ENCODE assay signal across 26 cellular contexts in the genomic region with DNA sequence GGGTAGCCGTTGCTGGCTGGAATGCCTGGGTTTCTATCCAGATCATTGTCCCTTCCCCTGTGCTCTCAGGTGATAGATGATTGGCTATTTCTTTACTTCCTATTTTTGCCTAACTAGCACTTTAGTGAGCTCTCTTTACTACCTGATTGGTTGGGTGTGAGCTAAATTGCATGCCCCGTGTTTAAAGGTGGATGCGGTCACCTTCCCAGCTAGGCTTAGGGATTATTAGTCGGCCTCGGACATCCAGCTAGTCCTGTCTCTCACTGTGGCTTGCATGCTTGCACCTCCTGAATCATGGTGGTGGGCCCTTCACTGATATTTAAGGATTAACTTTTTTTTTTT. TPM values are rescaled to one million over a fixed set of nuclear protein-coding genes. Genes with fewer than 3 reads are reported as not detected.
DNase-seq lines count a peak whose midpoint lies in the region; ATAC-seq and TF ChIP-seq lines count a peak whose summit lies in the region.
"Had no signal": no experiment of that assay in that cellular context is flagged by ENCODE, and none has a peak within 500 bp of the region (broad histone marks: within the 10 kb centered on the region; RNA-seq: fewer than 3 reads in every experiment).

No MANE protein-coding gene starts in this region.

- peaks cover 21% of the 10 kb centered on the region for H3K36me3 Mint-ChIP-seq in Caco-2 (ENCODE audit: insufficient read depth, unreplicated experiment)
- H3K36me3 Mint-ChIP-seq in activated CD4-positive, alpha-beta T cell treated with anti-CD3 and anti-CD28 coated beads for 36 hours (ENCODE audit: low read depth): no peaks in the 10 kb centered on the region
- H3K36me3 Mint-ChIP-seq: CD8-positive, alpha-beta T cell had no signal

- H3K4me1 ChIP-seq in Caco-2: peaks cover 5% of the 10 kb centered on the region; the same call in 1 of the 2 replicates

- H3K4me3 Mint-ChIP-seq in Caco-2 (ENCODE audit: unreplicated experiment): no peak overlapping the region
- H3K4me3 Mint-ChIP-seq in activated CD4-positive, alpha-beta T cell treated with anti-CD3 and anti-CD28 coated beads for 36 hours: no peak overlapping the region
- H3K4me3 Mint-ChIP-seq: B cell; CD8-positive, alpha-beta T cell had no signal

- no peak overlapping the region for H3K4me3 ChIP-seq in Caco-2 (ENCODE audit: low read depth, low read length)
- H3K4me3 ChIP-seq: GM12878 had no signal

- H3K27me3 Mint-ChIP-seq in Caco-2 (ENCODE audit: insufficient read depth, unreplicated experiment): peaks cover 6% of the 10 kb centered on the region
- peaks cover 32% of the 10 kb centered on the region for H3K27me3 Mint-ChIP-seq in activated CD4-positive, alpha-beta T cell treated with anti-CD3 and anti-CD28 coated beads for 36 hours

- no peaks in the 10 kb centered on the region for H3K4me1 Mint-ChIP-seq in Caco-2 (ENCODE audit: low read depth, unreplicated experiment)
- H3K4me1 Mint-ChIP-seq in activated CD4-positive, alpha-beta T cell treated with anti-CD3 and anti-CD28 coated beads for 36 hours: peaks cover 3% of the 10 kb centered on the region
- H3K4me1 Mint-ChIP-seq: B cell had no signal

- peak overlapping the region; percentile 43 for H3K27ac Mint-ChIP-seq in Caco-2 (ENCODE audit: unreplicated experiment)
- H3K27ac Mint-ChIP-seq in activated CD4-positive, alpha-beta T cell treated with anti-CD3 and anti-CD28 coated beads for 36 hours: no peak overlapping the region
- H3K27ac Mint-ChIP-seq: B cell; CD8-positive, alpha-beta T cell had no signal

- H3K9me3 Mint-ChIP-seq in Caco-2 (ENCODE audit: unreplicated experiment): no peaks in the 10 kb centered on the region
- no peaks in the 10 kb centered on the region for H3K9me3 Mint-ChIP-seq in activated CD4-positive, alpha-beta T cell treated with anti-CD3 and anti-CD28 coated beads for 36 hours (ENCODE audit: low read depth)
- H3K9me3 Mint-ChIP-seq: CD8-positive, alpha-beta T cell had no signal

- H3K27ac ChIP-seq in cingulate gyrus (ENCODE audit: low read depth, low read length): peak overlapping the region; percentile 72
- H3K27ac ChIP-seq: C4-2B had no signal

- no peaks in the 10 kb centered on the region for H3K27me3 ChIP-seq in Caco-2 (replicated peaks; ENCODE audit: control insufficient read depth, insufficient read depth, low read length)

- DNase-seq in Caco-2: no peak
- peak; percentile 20 for DNase-seq in MV-4-11 (lab: John Stamatoyannopoulos, UW)
- DNase-seq in posterior vena cava (ENCODE audit: low spot score): peak; percentile 31
- no peak for DNase-seq in activated CD4-positive, alpha-beta T cell treated with anti-CD3 and anti-CD28 coated beads for 36 hours
- DNase-seq in superior temporal gyrus (ENCODE audit: extremely low spot score): no peak
- DNase-seq in kidney tubule cell (ENCODE audit: low spot score): no peak
- DNase-seq: CD8-positive, alpha-beta T cell; DMS 273 treated with DMSO at 0.1 percent for 48 hours; DMS79; EL; GDM1; HCEC 1CT; IMR-90; NCI-H1105 treated with DMSO at 0.1 percent for 48 hours; NCI-H146; NCI-H1930; NCI-H2107; NCI-H446; NCI-H524 treated with DMSO at 0.1 percent for 48 hours; NCI-H774; SHP77 treated with DMSO at 0.1 percent for 48 hours had no signal

- ATAC-seq in activated CD4-positive, alpha-beta T cell treated with anti-CD3 and anti-CD28 coated beads for 36 hours: no peak
- ATAC-seq: CD8-positive, alpha-beta T cell; GM12878; Panc1 had no signal

- CTCF ChIA-PET in Caco-2 (lab: Charles Lee): interaction anchor here (0.7 kb wide), 1 partner anchor 36 kb away, joined by 3 read pairs; no protein-coding TSS in a partner anchor
- CTCF ChIA-PET in activated CD4-positive, alpha-beta T cell treated with anti-CD3 and anti-CD28 coated beads for 36 hours (lab: Charles Lee): interaction anchor here (0.7 to 1.5 kb wide), 2 partner anchors 8 to 34 kb away, joined by 3 read pairs; no protein-coding TSS in a partner anchor

- TF ChIP-seq CTCF in Caco-2 (IDR thresholded peaks at IDR 0.05; ENCODE audit: insufficient read depth in 1 of 2, low read depth in 1 of 2, low read length in 1 of 2, severe bottlenecking in 1 of 2, unreplicated experiment in 1 of 2): no peak

- BruUV-seq in Caco-2 (replicated peaks; lab: Mats Ljungman, UMichigan): no TSS peak

- H3K9me3 ChIP-seq in Caco-2: no peaks in the 10 kb centered on the region

- POLR2A ChIA-PET in Caco-2 (lab: Charles Lee): no interaction called here
- POLR2A ChIA-PET in activated CD4-positive, alpha-beta T cell treated with anti-CD3 and anti-CD28 coated beads for 36 hours (lab: Charles Lee): no interaction called here

- intact Hi-C loops in Caco-2 (cut with micrococcal nuclease; ENCODE audit: unreplicated experiment): no loop called here
- intact Hi-C loops in posterior vena cava (cut with DNase I): no loop called here
- intact Hi-C loops in activated CD4-positive, alpha-beta T cell treated with anti-CD3 and anti-CD28 coated beads for 36 hours (cut with DNase I, micrococcal nuclease): no loop called here

- no peaks in the 10 kb centered on the region for H3K36me3 ChIP-seq in Caco-2 (ENCODE audit: control insufficient read depth, insufficient read depth, low read length)

RNA-seq across cellular contexts. Expression of a gene that starts 10.1 kb away (rescaled TPM):
- not detected in 2 replicates for total RNA-seq in Caco-2 (2022)
- total RNA-seq in posterior vena cava: 1 to 10 TPM in 1 of 2 donors, under 1 TPM in 1; 0.60 to 1.4 TPM
- under 1 TPM; 0.19 to 0.59 TPM for total RNA-seq in activated CD4-positive, alpha-beta T cell treated with anti-CD3 and anti-CD28 coated beads for 36 hours
- total RNA-seq: B cell; CD8-positive, alpha-beta T cell; IMR-90 had no signal

RNA-seq across cellular contexts. Expression of a gene that starts 23.6 kb away (rescaled TPM):
- total RNA-seq in Caco-2 (2022) (143 and 148 TPM in 2 replicates), posterior vena cava (100 to 1,000 TPM; 113 to 140 TPM)
- 100 to 1,000 TPM; 156 to 221 TPM for total RNA-seq in activated CD4-positive, alpha-beta T cell treated with anti-CD3 and anti-CD28 coated beads for 36 hours

RNA-seq across cellular contexts. Expression of a gene that starts 38.2 kb away (rescaled TPM):
- 6.7 and 6.9 TPM in 2 replicates for total RNA-seq in Caco-2 (2022)
- total RNA-seq in posterior vena cava: 1 to 10 TPM; 4.2 to 5.1 TPM
- total RNA-seq in activated CD4-positive, alpha-beta T cell treated with anti-CD3 and anti-CD28 coated beads for 36 hours: 1 to 10 TPM; 5.0 to 5.1 TPM

RNA-seq across cellular contexts. Expression of a gene that starts 47.7 kb away (rescaled TPM):
- total RNA-seq in Caco-2 (2022): 7.1 and 8.6 TPM in 2 replicates
- total RNA-seq in posterior vena cava: 10 to 100 TPM; 24.8 to 25.7 TPM
- under 1 TPM in 1 of 2 experiments, not detected in 1; 0.55 TPM for total RNA-seq in activated CD4-positive, alpha-beta T cell treated with anti-CD3 and anti-CD28 coated beads for 36 hours
- total RNA-seq: B cell; CD8-positive, alpha-beta T cell had no signal

Comparison
In these comparisons a context has a peak if more than half of its experiments do, and no peak if none do; other contexts are left out.
1. DNase-seq: peak in MV-4-11 (single experiment) and posterior vena cava (single experiment); none in Caco-2 (0 of 2), activated CD4-positive, alpha-beta T cell treated with anti-CD3 and anti-CD28 coated beads for 36 hours (single experiment), superior temporal gyrus (single experiment) and kidney tubule cell (single experiment).